11 cellular contexts compared by ENCODE assay signal in genomic region chr11:128476729-128477128, GRCh38.
DNase-seq lines count a peak whose midpoint lies in the region; ATAC-seq and TF ChIP-seq lines count a peak whose summit lies in the region.
"Had no signal": no experiment of that assay in that cellular context is flagged by ENCODE, and none has a peak within 500 bp of the region (broad histone marks: within the 10 kb centered on the region; RNA-seq: fewer than 3 reads in every experiment).

No MANE protein-coding gene starts in this region.

- peaks cover 100% of the 10 kb centered on the region for H3K36me3 Mint-ChIP-seq in activated T-helper 2 cell treated with anti-CD3 and anti-CD28 coated beads, Interferon-gamma antibody, Interleukin-2, Interleukin-4, amounts not matched to agents 10 μg/mL and 5 μg/mL and 100 μg/mL, durations not matched to agents 14 hours and 24 hours and 36 hours (ENCODE audit: low read depth)

- peak overlapping the region; percentile 95 for H3K27ac Mint-ChIP-seq in activated T-helper 2 cell treated with anti-CD3 and anti-CD28 coated beads, Interferon-gamma antibody, Interleukin-2, Interleukin-4, amounts not matched to agents 10 μg/mL and 5 μg/mL and 100 μg/mL, durations not matched to agents 14 hours and 24 hours and 36 hours

- peak overlapping the region; percentile 69 for H3K4me3 Mint-ChIP-seq in activated T-helper 2 cell treated with anti-CD3 and anti-CD28 coated beads, Interferon-gamma antibody, Interleukin-2, Interleukin-4, amounts not matched to agents 10 μg/mL and 5 μg/mL and 100 μg/mL, durations not matched to agents 14 hours and 24 hours and 36 hours (ENCODE audit: low read depth)

- 48 to 73% methylated on average over 7 of the region's 7 CpGs for WGBS in lung, 2 donors

- DNase-seq in left ventricle myocardium inferior (no peak), Right ventricle myocardium superior (no peak), lung (ENCODE audit: low spot score) (peak; percentile 43), ureter (ENCODE audit: low spot score) (peak; percentile 71), iPS-NIHi7 (ENCODE audit: extremely low spot score) (no peak), dorsolateral prefrontal cortex (no peak)
- peak; percentile 83 for DNase-seq in activated T-helper 2 cell treated with anti-CD3 and anti-CD28 coated beads, Interferon-gamma antibody, Interleukin-2, Interleukin-4, amounts not matched to agents 10 μg/mL and 5 μg/mL and 100 μg/mL, durations not matched to agents 14 hours and 24 hours and 36 hours (ENCODE audit: low spot score)
- DNase-seq: cerebellar nuclear complex, SHP77 had no signal

- H3K4me1 ChIP-seq in left ventricle myocardium inferior (peaks cover 98% of the 10 kb centered on the region), lung (ENCODE audit: control insufficient read depth in 2 of 2, insufficient read depth in 2 of 2, low read length in 2 of 2) (peaks cover 23 to 62% of the 10 kb centered on the region in 2 donors)

- H3K9me3 ChIP-seq in left ventricle myocardium inferior (replicated peaks): no peaks in the 10 kb centered on the region
- H3K9me3 ChIP-seq in lung (ENCODE audit: control insufficient read depth in 2 of 2, insufficient read depth in 1 of 2, low read length in 1 of 2): no peaks in the 10 kb centered on the region
- H3K9me3 ChIP-seq: vagina had no signal

- peaks cover 62% of the 10 kb centered on the region for H3K36me3 ChIP-seq in left ventricle myocardium inferior
- peaks cover 17% of the 10 kb centered on the region in 2 donors for H3K36me3 ChIP-seq in lung (ENCODE audit: control insufficient read depth in 2 of 2, insufficient read depth in 2 of 2, low read length in 2 of 2)

- peaks cover 99% of the 10 kb centered on the region for H3K4me1 Mint-ChIP-seq in activated T-helper 2 cell treated with anti-CD3 and anti-CD28 coated beads, Interferon-gamma antibody, Interleukin-2, Interleukin-4, amounts not matched to agents 10 μg/mL and 5 μg/mL and 100 μg/mL, durations not matched to agents 14 hours and 24 hours and 36 hours (ENCODE audit: low read depth)

- no peaks in the 10 kb centered on the region for H3K9me3 Mint-ChIP-seq in activated T-helper 2 cell treated with anti-CD3 and anti-CD28 coated beads, Interferon-gamma antibody, Interleukin-2, Interleukin-4, amounts not matched to agents 10 μg/mL and 5 μg/mL and 100 μg/mL, durations not matched to agents 14 hours and 24 hours and 36 hours

- no peaks in the 10 kb centered on the region for H3K27me3 Mint-ChIP-seq in activated T-helper 2 cell treated with anti-CD3 and anti-CD28 coated beads, Interferon-gamma antibody, Interleukin-2, Interleukin-4, amounts not matched to agents 10 μg/mL and 5 μg/mL and 100 μg/mL, durations not matched to agents 14 hours and 24 hours and 36 hours (ENCODE audit: low read depth)

- ATAC-seq in Right ventricle myocardium superior (ENCODE audit: poor library complexity) (no peak), lung (ENCODE audit: insufficient read depth, low FRiP score) (peak; percentile 46), HG03571 (IDR thresholded peaks at IDR 0.05; ENCODE audit: unreplicated experiment) (no peak)

- no peak overlapping the region for H3K4me3 ChIP-seq in left ventricle myocardium inferior
- H3K4me3 ChIP-seq in lung: no peak overlapping the region
- no peak overlapping the region for H3K4me3 ChIP-seq in dorsolateral prefrontal cortex
- H3K4me3 ChIP-seq: vagina had no signal

- TF ChIP-seq CTCF in left ventricle myocardium inferior (IDR thresholded peaks at IDR 0.05; ENCODE audit: borderline replicate concordance) (no peak), lung (IDR thresholded peaks at IDR 0.05; ENCODE audit: control extremely low read depth, extremely low read depth) (no peak), dorsolateral prefrontal cortex (IDR thresholded peaks at IDR 0.05 in 54 of 56, conservative IDR thresholded peaks at IDR 0.05 in 2 of 56; ENCODE audit: low read depth in 1 of 56, partially characterized antibody in 56 of 56) (no peak)

- H3K27me3 ChIP-seq in left ventricle myocardium inferior (ENCODE audit: low read depth) (no peaks in the 10 kb centered on the region), lung (ENCODE audit: control insufficient read depth, insufficient read depth) (no peaks in the 10 kb centered on the region), dorsolateral prefrontal cortex (no peaks in the 10 kb centered on the region)
- H3K27me3 ChIP-seq: vagina had no signal

- H3K27ac ChIP-seq in left ventricle myocardium inferior (replicated peaks) (peak overlapping the region; percentile 85), lung (ENCODE audit: low read depth in 1 of 2, low read length in 1 of 2) (no peak overlapping the region), dorsolateral prefrontal cortex (no peak overlapping the region)

- intact Hi-C loops in left ventricle myocardium inferior (cut with micrococcal nuclease) (no loop called here), Right ventricle myocardium superior (cut with DNase I) (loop anchor here (10.0 kb wide), 1 partner anchor 148 kb away; no protein-coding TSS in a partner anchor), dorsolateral prefrontal cortex (cut with DNase I) (no loop called here)
- intact Hi-C loops in activated T-helper 2 cell treated with anti-CD3 and anti-CD28 coated beads, Interferon-gamma antibody, Interleukin-2, Interleukin-4, amounts not matched to agents 10 μg/mL and 5 μg/mL and 100 μg/mL, durations not matched to agents 14 hours and 24 hours and 36 hours (cut with micrococcal nuclease): no loop called here

Comparison
In these comparisons a context has a peak if more than half of its experiments do, and no peak if none do; other contexts are left out.
1. DNase-seq: peak in activated T-helper 2 cell treated with anti-CD3 and anti-CD28 coated beads, Interferon-gamma antibody, Interleukin-2, Interleukin-4, amounts not matched to agents 10 μg/mL and 5 μg/mL and 100 μg/mL, durations not matched to agents 14 hours and 24 hours and 36 hours (single experiment), lung (single experiment) and ureter (single experiment); none in left ventricle myocardium inferior (single experiment), Right ventricle myocardium superior (single experiment), iPS-NIHi7 (single experiment) and dorsolateral prefrontal cortex (0 of 10).